ENCODE assay signal across 8 cellular contexts in the genomic region with DNA sequence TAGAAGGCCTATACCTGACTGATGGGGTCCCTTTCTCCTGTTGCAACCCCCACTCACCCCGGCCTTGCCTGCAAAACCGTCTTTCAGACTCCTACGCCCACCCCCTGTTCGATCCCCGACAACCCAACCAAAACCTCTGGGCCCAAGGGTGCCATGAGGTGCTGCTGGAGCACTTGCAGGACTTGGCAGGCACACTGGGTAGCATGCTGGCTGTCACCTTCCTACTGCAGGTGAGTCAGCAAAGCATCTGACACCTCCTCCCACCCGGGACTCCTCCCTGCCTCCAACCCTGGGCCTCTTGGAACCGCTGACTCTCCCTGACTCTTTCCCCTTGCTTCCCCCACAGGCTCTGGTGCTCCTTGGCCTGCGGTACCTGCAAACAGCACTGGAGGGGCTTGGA. TPM values are rescaled to one million over a fixed set of nuclear protein-coding genes. Genes with fewer than 3 reads are reported as not detected.
DNase-seq lines count a peak whose midpoint lies in the region; TF ChIP-seq lines count a peak whose summit lies in the region.

No MANE protein-coding gene starts in this region.

- peaks cover 2% of the 10 kb centered on the region for H3K36me3 Mint-ChIP-seq in activated naive CD8-positive, alpha-beta T cell
- H3K36me3 Mint-ChIP-seq in mesothelial cell of epicardium = peaks cover 3% of the 10 kb centered on the region

- TF ChIP-seq CTCF in mesothelial cell of epicardium (IDR thresholded peaks at IDR 0.05; ENCODE audit: unreplicated experiment) (no peak), vagina (IDR thresholded peaks at IDR 0.05) (no peak)

- H3K4me3 ChIP-seq in vagina = no peak overlapping the region

- no peak for TF ChIP-seq POLR2A in vagina (IDR thresholded peaks at IDR 0.05)

- H3K4me3 Mint-ChIP-seq in activated naive CD8-positive, alpha-beta T cell = peak overlapping the region; percentile 74
- H3K4me3 Mint-ChIP-seq in mesothelial cell of epicardium = peak overlapping the region; percentile 54

- intact Hi-C loops in vagina (cut with DNase I) = loop anchor here (10.0 kb wide), 1 partner anchor 1709 kb away; a partner anchor contains a TSS

- H3K27me3 Mint-ChIP-seq in activated naive CD8-positive, alpha-beta T cell = no peaks in the 10 kb centered on the region
- no peaks in the 10 kb centered on the region for H3K27me3 Mint-ChIP-seq in mesothelial cell of epicardium (ENCODE audit: low read depth)

- peak overlapping the region; percentile 92 for H3K27ac ChIP-seq in vagina

- H3K9me3 ChIP-seq in vagina = no peaks in the 10 kb centered on the region

- peaks cover 42% of the 10 kb centered on the region for H3K4me1 ChIP-seq in vagina

- peak; percentile 65 for DNase-seq in activated naive CD4-positive, alpha-beta T cell treated with Interleukin-2 at 50 U/mL for 16 hours
- DNase-seq in activated naive CD4-positive, alpha-beta T cell (lab: John Stamatoyannopoulos, UW) = no peak
- DNase-seq in mesothelial cell of epicardium (ENCODE audit: low spot score in 2 of 2, unreplicated experiment in 2 of 2) (no peak), vagina (ENCODE audit: extremely low spot score in 2 of 2) (no peak), Ammon's horn (ENCODE audit: low spot score) (no peak), epidermal melanocyte (ENCODE audit: insufficient read length, low spot score) (no peak), iPS-NIHi7 (ENCODE audit: extremely low spot score) (no peak)

- no peaks in the 10 kb centered on the region for H3K27me3 ChIP-seq in vagina

- peaks cover 0 to 31% of the 10 kb centered on the region in 2 donors for H3K36me3 ChIP-seq in vagina

- H3K9me3 Mint-ChIP-seq in activated naive CD8-positive, alpha-beta T cell (ENCODE audit: low read depth) = no peaks in the 10 kb centered on the region
- H3K9me3 Mint-ChIP-seq in mesothelial cell of epicardium = no peaks in the 10 kb centered on the region

- H3K4me1 Mint-ChIP-seq in activated naive CD8-positive, alpha-beta T cell (ENCODE audit: low read depth) = peaks cover 41% of the 10 kb centered on the region
- peaks cover 21% of the 10 kb centered on the region for H3K4me1 Mint-ChIP-seq in mesothelial cell of epicardium

- peak overlapping the region; percentile 91 for H3K27ac Mint-ChIP-seq in activated naive CD8-positive, alpha-beta T cell
- H3K27ac Mint-ChIP-seq in mesothelial cell of epicardium = peak overlapping the region; percentile 92

RNA-seq across cellular contexts. Expression of a gene that starts 1.2 kb away (rescaled TPM):
- total RNA-seq in mesothelial cell of epicardium (1.7 to 2.5 TPM (median 1.8 TPM) in 3 replicates), vagina (6.1 TPM)

RNA-seq across cellular contexts. Expression of a gene that starts 1.7 kb away (rescaled TPM):
- total RNA-seq in mesothelial cell of epicardium (52.2 to 54.3 TPM (median 53.3 TPM) in 3 replicates), vagina (69.0 TPM)

RNA-seq across cellular contexts. Expression of a gene that starts 7.5 kb away (rescaled TPM):
- 48.1 to 56.4 TPM (median 52.6 TPM) in 3 replicates for total RNA-seq in mesothelial cell of epicardium
- 41.7 TPM for total RNA-seq in vagina

RNA-seq across cellular contexts. Expression of a gene that starts 12.6 kb away (rescaled TPM):
- total RNA-seq in mesothelial cell of epicardium (121 to 126 TPM (median 124 TPM) in 3 replicates), vagina (96.3 TPM)

RNA-seq across cellular contexts. Expression of a gene that starts 23.0 kb away (rescaled TPM):
- 23.7 to 26.0 TPM (median 24.2 TPM) in 3 replicates for total RNA-seq in mesothelial cell of epicardium
- total RNA-seq in vagina = 12.0 TPM
